8 cellular contexts compared by ENCODE assay signal in genomic region chr15:79466488-79466887, GRCh38.
"Had no signal": no experiment of that assay in that cellular context is flagged by ENCODE, and none has a peak within 500 bp of the region (broad histone marks: within the 10 kb centered on the region; RNA-seq: fewer than 3 reads in every experiment).

No MANE protein-coding gene starts in this region.

- H3K36me3 ChIP-seq: HAP-1 had no signal

- H3K9me3 ChIP-seq: HAP-1 had no signal

- H3K4me3 ChIP-seq: GM23248, HAP-1, K562 had no signal

- H2AFZ ChIP-seq: GM23248 had no signal

- H3K9ac ChIP-seq: GM23248 had no signal

- H3K27ac ChIP-seq: GM23248, HL-60 had no signal

- DNase-seq: GM23248, GOT3, H7, IMR-90, KG1 had no signal

- H3K4me1 ChIP-seq: HAP-1 had no signal
